Comparison of ENCODE assay signal across 20 cellular contexts in genomic region chr22:16617516-16617915, GRCh38. TPM values are rescaled to one million over a fixed set of nuclear protein-coding genes. Genes with fewer than 3 reads are reported as not detected.
"Had no signal": no experiment of that assay in that cellular context is flagged by ENCODE, and none has a peak within 500 bp of the region (broad histone marks: within the 10 kb centered on the region; RNA-seq: fewer than 3 reads in every experiment).

No MANE protein-coding gene starts in this region.

RNA-seq across cellular contexts. Expression of gene CCT8L2, which starts 24.9 kb away (rescaled TPM):
- total RNA-seq: dermis microvascular lymphatic vessel endothelial cell; endodermal cell; esophagus mucosa; esophagus squamous epithelium; gastrocnemius medialis; glomerular endothelial cell; heart right ventricle; kidney epithelial cell; left cardiac atrium; left lung; left ventricle myocardium superior; lower leg skin; lower lobe of right lung; lung microvascular endothelial cell; mesenteric fat pad; mesothelial cell of epicardium; mucosa of descending colon; myocyte; naive thymus-derived CD8-positive, alpha-beta T cell had no signal
- polyA plus RNA-seq: heart right ventricle; keratinocyte; naive thymus-derived CD8-positive, alpha-beta T cell had no signal
